8 cellular contexts compared by ENCODE assay signal in the genomic region with DNA sequence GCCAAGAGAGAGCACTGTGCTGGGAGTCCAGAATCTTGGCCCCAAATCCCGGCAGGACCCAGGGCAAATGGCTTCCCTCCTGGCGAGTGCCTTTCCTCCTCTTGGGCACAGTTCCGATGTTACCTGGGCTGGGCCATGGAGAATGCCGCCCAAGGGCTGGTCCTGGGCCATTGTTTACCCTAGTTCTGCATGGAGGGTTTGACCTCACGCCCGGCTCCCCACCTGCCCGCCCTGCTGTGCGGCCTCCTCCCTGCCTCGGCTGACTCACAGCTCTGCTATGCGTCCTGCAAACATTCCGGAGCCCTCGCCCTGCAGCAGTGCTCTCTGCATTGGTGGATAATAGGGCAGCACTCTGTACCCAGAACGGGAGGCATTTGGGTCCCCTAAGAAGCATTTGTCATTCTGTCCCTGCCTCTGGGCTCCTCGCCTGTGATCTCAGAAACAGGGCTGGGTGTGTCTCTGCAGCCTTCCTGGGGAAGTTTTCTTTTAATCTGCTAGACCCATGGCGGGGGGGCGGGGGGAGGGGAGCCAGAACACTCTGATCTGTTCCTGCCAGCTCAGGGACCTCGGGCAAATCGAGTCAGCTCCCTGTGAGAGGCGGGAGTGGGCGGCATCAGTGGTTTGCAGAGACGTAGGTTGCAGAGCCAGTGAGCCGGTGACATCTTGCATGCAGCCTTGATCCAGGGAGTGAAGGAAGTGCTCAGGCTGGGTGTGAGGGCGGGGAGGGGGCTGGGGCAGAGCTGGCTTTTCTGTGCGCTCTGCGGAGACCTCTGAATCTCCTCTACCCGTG.
DNase-seq lines count a peak whose midpoint lies in the region; ATAC-seq lines count a peak whose summit lies in the region.

No MANE protein-coding gene starts in this region.

- intact Hi-C loops in head of caudate nucleus (cut with DNase I): no loop called here

- ATAC-seq in HG03378 (IDR thresholded peaks at IDR 0.05; ENCODE audit: unreplicated experiment) (no peak), GM18873 (IDR thresholded peaks at IDR 0.05; ENCODE audit: low FRiP score, unreplicated experiment) (no peak)

- DNase-seq in GM03348 (ENCODE audit: low spot score): peak; percentile 93
- DNase-seq in RKO (ENCODE audit: low spot score): peak; percentile 43
- peak; percentile 79 for DNase-seq in activated naive CD4-positive, alpha-beta T cell treated with Interleukin-2 at 50 U/mL for 16 hours
- DNase-seq in head of caudate nucleus: peak; percentile 45 to 95 (median 84)
- peak; percentile 54 for DNase-seq in retina
- no peak for DNase-seq in NCI-H2227 (lab: John Stamatoyannopoulos, UW; ENCODE audit: unreplicated experiment)
